Comparison of ENCODE assay signal across 19 cellular contexts in genomic region chr22:47000888-47001287, GRCh38.
DNase-seq lines count a peak whose midpoint lies in the region; ATAC-seq and TF ChIP-seq lines count a peak whose summit lies in the region.
"Had no signal": no experiment of that assay in that cellular context is flagged by ENCODE, and none has a peak within 500 bp of the region (broad histone marks: within the 10 kb centered on the region; RNA-seq: fewer than 3 reads in every experiment).

No MANE protein-coding gene starts in this region.

- peak overlapping the region; percentile 39 for H3K4me3 ChIP-seq in GM06990 (replicated peaks; ENCODE audit: low read depth, low read length)
- no peak overlapping the region for H3K4me3 ChIP-seq in tibial nerve
- H3K4me3 ChIP-seq: adrenal gland, smooth muscle cell, uterus had no signal

- TF ChIP-seq CTCF in GM06990 (IDR thresholded peaks at IDR 0.05; ENCODE audit: insufficient read depth, low read length, poor library complexity, severe bottlenecking) (no peak), tibial nerve (IDR thresholded peaks at IDR 0.05) (no peak)

- H3K27me3 Mint-ChIP-seq in activated T-helper 2 cell treated with anti-CD3 and anti-CD28 coated beads, Interferon-gamma antibody, Interleukin-2, Interleukin-4, amounts not matched to agents 10 μg/mL and 5 μg/mL and 100 μg/mL, durations not matched to agents 14 hours and 24 hours and 36 hours (ENCODE audit: low read depth): no peaks in the 10 kb centered on the region

- no peak overlapping the region for H3K27ac ChIP-seq in tibial nerve
- H3K27ac ChIP-seq: adrenal gland, C4-2B, parathyroid adenoma, uterus, WERI-Rb-1 had no signal

- H3K36me3 ChIP-seq in GM06990 (ENCODE audit: control insufficient read depth, insufficient read depth, low read length) (peaks cover 11% of the 10 kb centered on the region), tibial nerve (peaks cover 0 to 26% (median 0%) of the 10 kb centered on the region in 3 donors)
- H3K36me3 ChIP-seq: adrenal gland, uterus, WERI-Rb-1 had no signal

- 80 to 81% methylated on average over 4 of the region's 4 CpGs for WGBS in tibial nerve, 2 donors

- peaks cover 13% of the 10 kb centered on the region for H3K36me3 Mint-ChIP-seq in activated T-helper 2 cell treated with anti-CD3 and anti-CD28 coated beads, Interferon-gamma antibody, Interleukin-2, Interleukin-4, amounts not matched to agents 10 μg/mL and 5 μg/mL and 100 μg/mL, durations not matched to agents 14 hours and 24 hours and 36 hours (ENCODE audit: low read depth)

- DNase-seq in GM06990 (ENCODE audit: extremely low read depth, insufficient read length) (no peak), tibial nerve (ENCODE audit: low spot score in 2 of 2) (no peak)
- no peak for DNase-seq in activated T-helper 2 cell treated with anti-CD3 and anti-CD28 coated beads, Interferon-gamma antibody, Interleukin-2, Interleukin-4, amounts not matched to agents 10 μg/mL and 5 μg/mL and 100 μg/mL, durations not matched to agents 14 hours and 24 hours and 36 hours (ENCODE audit: low spot score)
- DNase-seq: activated CD8-positive, alpha-beta memory T cell treated with anti-CD3 and anti-CD28 coated beads, Interleukin-2, amount 50 U/mL, for 48 hours; adrenal gland; endodermal cell; GOT3; KBM-7; NCI-H146; NCI-H524; uterus; WERI-Rb-1 had no signal

- H3K9me3 Mint-ChIP-seq in activated T-helper 2 cell treated with anti-CD3 and anti-CD28 coated beads, Interferon-gamma antibody, Interleukin-2, Interleukin-4, amounts not matched to agents 10 μg/mL and 5 μg/mL and 100 μg/mL, durations not matched to agents 14 hours and 24 hours and 36 hours: no peaks in the 10 kb centered on the region
- H3K9me3 Mint-ChIP-seq: endodermal cell had no signal

- peak; percentile 27 for ATAC-seq in GM18508 (IDR thresholded peaks at IDR 0.05; ENCODE audit: insufficient read depth, unreplicated experiment)
- peak; percentile 45 for ATAC-seq in HG03432 (IDR thresholded peaks at IDR 0.05; ENCODE audit: unreplicated experiment)
- no peak for ATAC-seq in GM21423 (IDR thresholded peaks at IDR 0.05; ENCODE audit: unreplicated experiment)
- ATAC-seq in HG03520 (IDR thresholded peaks at IDR 0.05; ENCODE audit: unreplicated experiment): no peak

- no peak for TF ChIP-seq POLR2A in tibial nerve (IDR thresholded peaks at IDR 0.05)

- intact Hi-C loops in activated T-helper 2 cell treated with anti-CD3 and anti-CD28 coated beads, Interferon-gamma antibody, Interleukin-2, Interleukin-4, amounts not matched to agents 10 μg/mL and 5 μg/mL and 100 μg/mL, durations not matched to agents 14 hours and 24 hours and 36 hours (cut with micrococcal nuclease): no loop called here

- no peak overlapping the region for H3K4me3 Mint-ChIP-seq in activated T-helper 2 cell treated with anti-CD3 and anti-CD28 coated beads, Interferon-gamma antibody, Interleukin-2, Interleukin-4, amounts not matched to agents 10 μg/mL and 5 μg/mL and 100 μg/mL, durations not matched to agents 14 hours and 24 hours and 36 hours (ENCODE audit: low read depth)
- H3K4me3 Mint-ChIP-seq: endodermal cell had no signal

- peak overlapping the region; percentile 85 for H3K27ac Mint-ChIP-seq in activated T-helper 2 cell treated with anti-CD3 and anti-CD28 coated beads, Interferon-gamma antibody, Interleukin-2, Interleukin-4, amounts not matched to agents 10 μg/mL and 5 μg/mL and 100 μg/mL, durations not matched to agents 14 hours and 24 hours and 36 hours
- H3K27ac Mint-ChIP-seq: endodermal cell had no signal

- peaks cover 20% of the 10 kb centered on the region for H3K4me1 Mint-ChIP-seq in activated T-helper 2 cell treated with anti-CD3 and anti-CD28 coated beads, Interferon-gamma antibody, Interleukin-2, Interleukin-4, amounts not matched to agents 10 μg/mL and 5 μg/mL and 100 μg/mL, durations not matched to agents 14 hours and 24 hours and 36 hours (ENCODE audit: low read depth)
- H3K4me1 Mint-ChIP-seq: endodermal cell had no signal

- no peak for TF ChIP-seq EP300 in tibial nerve (IDR thresholded peaks at IDR 0.05)

- no peaks in the 10 kb centered on the region for H3K9me3 ChIP-seq in tibial nerve
- H3K9me3 ChIP-seq: adrenal gland, uterus had no signal

- H3K27me3 ChIP-seq in GM06990 (replicated peaks; ENCODE audit: control insufficient read depth, insufficient read depth, low read length): no peaks in the 10 kb centered on the region
- no peaks in the 10 kb centered on the region for H3K27me3 ChIP-seq in tibial nerve
- H3K27me3 ChIP-seq: adrenal gland, uterus had no signal

- no peaks in the 10 kb centered on the region for H3K4me1 ChIP-seq in tibial nerve
- H3K4me1 ChIP-seq: adrenal gland, parathyroid adenoma, uterus had no signal

Comparison
In these comparisons a context has a peak if more than half of its experiments do, and no peak if none do; other contexts are left out.
1. ATAC-seq: peak in GM18508 (single experiment) and HG03432 (single experiment); none in GM21423 (single experiment) and HG03520 (single experiment).